ENCODE assay signal across 1 cellular context in the genomic region with DNA sequence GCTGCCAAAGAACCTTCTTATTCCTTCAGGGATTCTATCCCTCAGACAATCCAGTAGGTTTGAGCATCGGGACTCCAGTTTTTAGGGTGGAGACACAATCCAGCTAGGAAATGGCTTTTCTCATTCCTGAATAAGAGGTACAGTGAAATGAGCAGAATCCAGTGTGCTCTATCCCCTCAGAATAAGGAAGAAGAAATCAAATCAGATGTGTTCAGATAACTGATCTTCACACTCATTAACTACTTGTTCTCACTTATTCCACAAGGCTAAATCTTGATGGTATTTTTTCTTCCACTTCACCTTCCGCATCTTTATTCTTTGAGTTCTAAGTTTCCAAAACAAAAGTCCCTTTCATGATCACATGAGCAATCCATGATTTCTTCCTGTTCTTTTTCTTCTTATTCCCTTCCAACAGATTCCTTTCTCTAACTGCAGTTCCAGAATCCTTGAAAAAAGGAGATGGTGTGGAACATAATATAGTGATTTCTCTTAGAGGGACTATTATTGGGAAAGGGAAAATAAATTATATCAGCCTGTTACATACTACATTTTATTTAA.
TF ChIP-seq lines count a peak whose summit lies in the region.

No MANE protein-coding gene starts in this region.

TF ChIP-seq in IMR-90, 13 proteins besides CTCF, POLR2A, EP300 and RAD21 (continued from another document):
- TF ChIP-seq, protein P1, sequence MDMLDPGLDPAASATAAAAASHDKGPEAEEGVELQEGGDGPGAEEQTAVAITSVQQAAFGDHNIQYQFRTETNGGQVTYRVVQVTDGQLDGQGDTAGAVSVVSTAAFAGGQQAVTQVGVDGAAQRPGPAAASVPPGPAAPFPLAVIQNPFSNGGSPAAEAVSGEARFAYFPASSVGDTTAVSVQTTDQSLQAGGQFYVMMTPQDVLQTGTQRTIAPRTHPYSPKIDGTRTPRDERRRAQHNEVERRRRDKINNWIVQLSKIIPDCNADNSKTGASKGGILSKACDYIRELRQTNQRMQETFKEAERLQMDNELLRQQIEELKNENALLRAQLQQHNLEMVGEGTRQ (IDR thresholded peaks at IDR 0.05; ENCODE audit: low read depth, low read length) = no peak
- TF ChIP-seq CEBPB (IDR thresholded peaks at IDR 0.05; ENCODE audit: low read depth, low read length) = no peak
- no peak for TF ChIP-seq SMC3 (IDR thresholded peaks at IDR 0.05; ENCODE audit: low read depth, low read length)
- no peak for TF ChIP-seq FOS (IDR thresholded peaks at IDR 0.05; ENCODE audit: low read depth, low read length)
- no peak for TF ChIP-seq MXI1 (IDR thresholded peaks at IDR 0.05; ENCODE audit: borderline replicate concordance, low read depth, low read length)
